ENCODE assay signal across 16 cellular contexts in genomic region chr17:63033142-63033541, GRCh38.
DNase-seq lines count a peak whose midpoint lies in the region; TF ChIP-seq lines count a peak whose summit lies in the region.
"Had no signal": no experiment of that assay in that cellular context is flagged by ENCODE, and none has a peak within 500 bp of the region (broad histone marks: within the 10 kb centered on the region; RNA-seq: fewer than 3 reads in every experiment).

No MANE protein-coding gene starts in this region.

- intact Hi-C loops in CD4-positive, alpha-beta memory T cell (cut with micrococcal nuclease) = no loop called here

- H3K9me3 ChIP-seq in NT2/D1 (ENCODE audit: insufficient read depth, low read length) (peaks cover 7% of the 10 kb centered on the region; the same call in 1 of the 2 replicates), endodermal cell (ENCODE audit: control insufficient read depth, low read length) (peaks cover 5% of the 10 kb centered on the region)
- no peaks in the 10 kb centered on the region for H3K9me3 ChIP-seq in CD4-positive, alpha-beta memory T cell (ENCODE audit: control insufficient read depth in 1 of 2, low read length in 2 of 2)

- no peak for TF ChIP-seq CTCF in endodermal cell (conservative IDR thresholded peaks at IDR 0.05)

- 90% methylated on average over 1 of the region's 2 CpGs; no CpG with 5 or more reads in 1 of the 2 experiments for WGBS in endodermal cell (ENCODE audit: insufficient coverage in 1 of 2, insufficient read length in 1 of 2), 2 experiments

- DNase-seq in H7 (peak; percentile 3), NT2/D1 (ENCODE audit: low read depth, low spot score) (peak; percentile 13), endodermal cell (peak; percentile 57), iPS-NIHi7 (ENCODE audit: extremely low spot score) (peak; percentile 36), NAMALWA (ENCODE audit: low spot score) (no peak), KBM-7 (no peak), OCI-M2 (lab: John Stamatoyannopoulos, UW; ENCODE audit: unreplicated experiment) (no peak)
- DNase-seq in CD4-positive, alpha-beta memory T cell = no peak
- DNase-seq: AML-193; CD4-positive, alpha-beta T cell; DMS153; DMS79; GDM1; HFFc6 had no signal

- H3K4me3 Mint-ChIP-seq in endodermal cell = no peak overlapping the region
- H3K4me3 Mint-ChIP-seq in CD4-positive, alpha-beta memory T cell = no peak overlapping the region
- H3K4me3 Mint-ChIP-seq: CD4-positive, alpha-beta T cell; HFFc6 had no signal

- H3K36me3 ChIP-seq in H7 (replicated peaks; ENCODE audit: control insufficient read depth, insufficient read depth, low read length) (no peaks in the 10 kb centered on the region), NT2/D1 (ENCODE audit: insufficient read depth, insufficient read length, low read length) (no peaks in the 10 kb centered on the region), endodermal cell (ENCODE audit: control insufficient read depth, insufficient read depth, low read length) (no peaks in the 10 kb centered on the region)
- H3K36me3 ChIP-seq in CD4-positive, alpha-beta memory T cell (ENCODE audit: insufficient read depth, low read length) = no peaks in the 10 kb centered on the region

- H3K27me3 ChIP-seq in H7 (ENCODE audit: control insufficient read depth, insufficient read depth, low read length) (no peaks in the 10 kb centered on the region), NT2/D1 (ENCODE audit: insufficient read depth, insufficient read length) (no peaks in the 10 kb centered on the region), endodermal cell (ENCODE audit: control insufficient read depth, insufficient read depth, low read length, poor library complexity, severe bottlenecking) (no peaks in the 10 kb centered on the region)
- no peaks in the 10 kb centered on the region for H3K27me3 ChIP-seq in CD4-positive, alpha-beta memory T cell (ENCODE audit: insufficient read depth, low read length)

- POLR2A ChIA-PET in CD4-positive, alpha-beta memory T cell (lab: Charles Lee; ENCODE audit: partially characterized antibody) = no interaction called here

- peaks cover 1% of the 10 kb centered on the region for H3K36me3 Mint-ChIP-seq in endodermal cell (ENCODE audit: low read depth)
- H3K36me3 Mint-ChIP-seq in CD4-positive, alpha-beta memory T cell = peaks cover 1 to 23% of the 10 kb centered on the region in 2 donors

- peaks cover 2% of the 10 kb centered on the region for H3K9me3 Mint-ChIP-seq in endodermal cell
- H3K9me3 Mint-ChIP-seq in CD4-positive, alpha-beta memory T cell = peaks cover 0 to 4% (median 0%) of the 10 kb centered on the region in 8 donors
- H3K9me3 Mint-ChIP-seq: CD4-positive, alpha-beta T cell; HFFc6 had no signal

- H3K27ac ChIP-seq in endodermal cell (ENCODE audit: low read depth, low read length) = no peak overlapping the region
- no peak overlapping the region for H3K27ac ChIP-seq in CD4-positive, alpha-beta memory T cell (ENCODE audit: low read depth, low read length)
- H3K27ac ChIP-seq: C4-2B, HL-60 had no signal

- peaks cover 9% of the 10 kb centered on the region for H3K4me1 Mint-ChIP-seq in endodermal cell
- peaks cover 5 to 22% (median 11%) of the 10 kb centered on the region in 4 donors for H3K4me1 Mint-ChIP-seq in CD4-positive, alpha-beta memory T cell

- no peaks in the 10 kb centered on the region for H3K27me3 Mint-ChIP-seq in endodermal cell (ENCODE audit: insufficient read depth)
- no peaks in the 10 kb centered on the region for H3K27me3 Mint-ChIP-seq in CD4-positive, alpha-beta memory T cell
- H3K27me3 Mint-ChIP-seq: CD4-positive, alpha-beta T cell had no signal

- H3K9ac ChIP-seq in NT2/D1 (ENCODE audit: insufficient read length, low read depth) = no peak overlapping the region
- H3K9ac ChIP-seq in endodermal cell (ENCODE audit: extremely low read depth, low read length, poor library complexity, severe bottlenecking) = no peak overlapping the region

- no peaks in the 10 kb centered on the region for H3K4me1 ChIP-seq in NT2/D1 (ENCODE audit: insufficient read depth, insufficient read length)
- no peaks in the 10 kb centered on the region for H3K4me1 ChIP-seq in endodermal cell (ENCODE audit: control insufficient read depth, insufficient read depth, low read length)
- H3K4me1 ChIP-seq in CD4-positive, alpha-beta memory T cell (ENCODE audit: insufficient read depth, low read length) = peaks cover 6% of the 10 kb centered on the region

- H3K27ac Mint-ChIP-seq in endodermal cell = no peak overlapping the region
- H3K27ac Mint-ChIP-seq in CD4-positive, alpha-beta memory T cell = no peak overlapping the region
- H3K27ac Mint-ChIP-seq: CD4-positive, alpha-beta T cell; HFFc6 had no signal

- in situ Hi-C loops in KBM-7 (cut with MboI; ENCODE audit: low pct_unique_long_range_greater_than_20kb, low sequenced_read_pairs) = no loop called here

- CTCF ChIA-PET in CD4-positive, alpha-beta memory T cell (lab: Charles Lee; ENCODE audit: partially characterized antibody) = no interaction called here

- H3K4me3 ChIP-seq in H7 (ENCODE audit: insufficient read depth, low read depth, low read length) (no peak overlapping the region), NT2/D1 (ENCODE audit: insufficient read length, low read depth) (no peak overlapping the region), endodermal cell (ENCODE audit: low read length) (no peak overlapping the region)
- H3K4me3 ChIP-seq in CD4-positive, alpha-beta memory T cell (ENCODE audit: low read length in 2 of 2) = no peak overlapping the region

Comparison
In these comparisons a context has a peak if more than half of its experiments do, and no peak if none do; other contexts are left out.
1. DNase-seq: peak in H7 (single experiment), NT2/D1 (single experiment), endodermal cell (single experiment) and iPS-NIHi7 (single experiment); none in NAMALWA (single experiment), KBM-7 (single experiment), OCI-M2 (single experiment) and CD4-positive, alpha-beta memory T cell (0 of 5).